In the genomic region with DNA sequence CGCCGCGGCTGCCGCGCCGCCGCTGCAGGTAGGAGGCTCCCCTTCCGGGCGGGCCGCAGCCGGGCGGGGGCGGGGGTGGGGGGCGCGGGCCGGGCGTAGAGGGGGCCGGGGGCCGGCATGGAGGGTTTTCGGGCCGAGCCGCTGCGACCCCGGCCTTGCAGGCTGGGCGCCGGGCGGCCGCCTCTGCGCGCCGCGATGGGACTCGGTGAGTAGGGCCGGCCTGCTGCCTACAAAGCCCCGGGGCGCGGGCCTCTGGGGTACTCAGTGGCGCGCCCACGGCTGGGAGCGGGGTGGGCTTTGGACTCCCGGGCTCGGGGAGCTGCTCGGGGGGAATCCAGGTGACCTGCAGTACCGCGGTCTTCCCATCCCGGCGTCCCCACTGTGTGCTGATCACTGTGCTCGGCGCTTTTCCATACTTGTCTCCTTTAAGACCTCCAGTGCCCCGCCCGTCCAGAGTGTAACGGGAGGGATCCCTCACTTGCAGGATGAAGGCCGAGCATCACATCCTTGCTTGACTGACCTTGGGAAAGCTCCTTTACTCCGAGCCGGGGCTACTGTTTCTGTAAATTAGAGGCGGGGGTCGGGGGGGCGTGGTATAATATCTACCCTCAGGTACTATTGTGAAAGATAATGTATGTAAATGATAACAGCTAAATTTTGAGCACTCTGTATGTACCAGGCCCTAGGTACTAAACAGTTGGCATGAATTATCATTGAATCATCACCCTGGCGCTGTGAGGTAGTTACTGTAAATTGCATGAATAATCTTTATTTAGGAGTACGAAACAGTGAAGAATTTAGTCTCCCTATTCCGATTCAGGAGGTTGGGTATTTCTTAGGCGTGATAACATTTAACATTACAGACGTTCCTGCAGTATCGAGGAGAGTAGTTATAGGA, we compare ENCODE assay signal across 8 cellular contexts. TPM values are rescaled to one million over a fixed set of nuclear protein-coding genes. Genes with fewer than 3 reads are reported as not detected.
DNase-seq lines count a peak whose midpoint lies in the region; ATAC-seq lines count a peak whose summit lies in the region.

No MANE protein-coding gene starts in this region.

- H3K4me3 ChIP-seq in ACC112 (ENCODE audit: low read depth, low read length): peak overlapping the region; percentile 89
- H3K4me3 ChIP-seq in neuronal stem cell (ENCODE audit: low read length in 2 of 2): peak overlapping the region; percentile 89 to 97

- H3K36me3 Mint-ChIP-seq in activated naive CD4-positive, alpha-beta T cell treated with anti-CD3 and anti-CD28 coated beads, Interleukin-2, amount 50 U/mL, for 72 hours: peaks cover 4 to 6% of the 10 kb centered on the region in 2 donors

- H2BK15ac ChIP-seq in neuronal stem cell (ENCODE audit: low read length): no peak overlapping the region

- peak overlapping the region; percentile 38 for H3K9ac ChIP-seq in neuronal stem cell (ENCODE audit: low read depth, low read length, poor library complexity)

- H3K18ac ChIP-seq in neuronal stem cell (ENCODE audit: low read length): peak overlapping the region; percentile 90

- no CpG with 5 or more reads among the region's 65 CpGs for WGBS in neuronal stem cell (ENCODE audit: extremely low coverage in 2 of 2, insufficient read length in 2 of 2, insufficient replicate concordance in 1 of 2), 2 donors

- H3K4me2 ChIP-seq in neuronal stem cell (ENCODE audit: insufficient read depth, low read length, poor library complexity, severe bottlenecking): peak overlapping the region; percentile 35

- H3K27ac ChIP-seq in ACC112 (ENCODE audit: low read depth, low read length): peak overlapping the region; percentile 98
- peak overlapping the region; percentile 78 for H3K27ac ChIP-seq in neuronal stem cell (replicated peaks; ENCODE audit: low read length)

- H3K27me3 ChIP-seq in ACC112 (ENCODE audit: insufficient read depth, low read length) (no peaks in the 10 kb centered on the region), neuronal stem cell (ENCODE audit: control insufficient read depth in 3 of 3, insufficient read depth in 3 of 3, low read depth in 1 of 3, low read length in 3 of 3) (no peaks in the 10 kb centered on the region)

- no peak overlapping the region for H2AK5ac ChIP-seq in neuronal stem cell (ENCODE audit: low read depth, low read length)

- H2BK5ac ChIP-seq in neuronal stem cell (ENCODE audit: low read length): no peak overlapping the region

- no peak overlapping the region for H2BK120ac ChIP-seq in neuronal stem cell (ENCODE audit: low read depth, low read length)

- H3K23ac ChIP-seq in neuronal stem cell (ENCODE audit: low read depth, low read length, poor library complexity): no peak overlapping the region

- H3K9me3 Mint-ChIP-seq in activated naive CD4-positive, alpha-beta T cell treated with anti-CD3 and anti-CD28 coated beads, Interleukin-2, amount 50 U/mL, for 72 hours: no peaks in the 10 kb centered on the region

- no peak overlapping the region for H2AFZ ChIP-seq in ACC112 (ENCODE audit: low read length, unreplicated experiment)
- H2AFZ ChIP-seq in neuronal stem cell (ENCODE audit: low read length): peak overlapping the region; percentile 96

- H3K27ac Mint-ChIP-seq in activated naive CD4-positive, alpha-beta T cell treated with anti-CD3 and anti-CD28 coated beads, Interleukin-2, amount 50 U/mL, for 72 hours: peak overlapping the region; percentile 46 to 65

- H3K4ac ChIP-seq in neuronal stem cell (ENCODE audit: low read length): no peak overlapping the region

- no peak overlapping the region for H4K8ac ChIP-seq in neuronal stem cell (ENCODE audit: low read depth, low read length)

- DNase-seq in NCI-H526 treated with DMSO at 0.1 percent for 48 hours (lab: John Stamatoyannopoulos, UW) (peak; percentile 26), glomerular visceral epithelial cell (ENCODE audit: extremely low spot score) (peak; percentile 76), neuronal stem cell (ENCODE audit: low spot score) (peak; percentile 48), NK-92 (lab: John Stamatoyannopoulos, UW; ENCODE audit: unreplicated experiment) (no peak)
- peak in 1 of 2 donors; percentile 60 for DNase-seq in activated naive CD4-positive, alpha-beta T cell treated with anti-CD3 and anti-CD28 coated beads, Interleukin-2, amount 50 U/mL, for 72 hours (ENCODE audit: low spot score in 2 of 2)

- peaks cover 2% of the 10 kb centered on the region for H3K79me1 ChIP-seq in neuronal stem cell (ENCODE audit: low read depth, low read length)

- no peak overlapping the region for H3K14ac ChIP-seq in neuronal stem cell (ENCODE audit: low read length)

- no peaks in the 10 kb centered on the region for H3K9me3 ChIP-seq in neuronal stem cell (replicated peaks in 1 of 2; ENCODE audit: control insufficient read depth in 2 of 2, insufficient read depth in 1 of 2, low read depth in 1 of 2, low read length in 2 of 2)

- H3K4me1 ChIP-seq in ACC112 (ENCODE audit: control insufficient read depth, insufficient read depth, low read length, unreplicated experiment) (peaks cover 31% of the 10 kb centered on the region), neuronal stem cell (ENCODE audit: control insufficient read depth in 2 of 2, insufficient read depth in 1 of 2, low read depth in 1 of 2, low read length in 2 of 2) (peaks cover 6 to 8% of the 10 kb centered on the region in 2 donors)

- H2BK12ac ChIP-seq in neuronal stem cell (ENCODE audit: low read length): no peak overlapping the region

- peaks cover 46% of the 10 kb centered on the region for H3K79me2 ChIP-seq in ACC112 (ENCODE audit: control insufficient read depth, insufficient read depth, low read length, unreplicated experiment)

- H3K36me3 ChIP-seq in ACC112 (ENCODE audit: insufficient read depth, low read length): no peaks in the 10 kb centered on the region
- peaks cover 2 to 17% of the 10 kb centered on the region in 2 donors for H3K36me3 ChIP-seq in neuronal stem cell (replicated peaks in 1 of 2; ENCODE audit: control insufficient read depth in 2 of 2, insufficient read depth in 2 of 2, low read length in 2 of 2)

- ATAC-seq in GM18861 (IDR thresholded peaks at IDR 0.05; ENCODE audit: unreplicated experiment) (peak; percentile 33), HG03095 (IDR thresholded peaks at IDR 0.05; ENCODE audit: unreplicated experiment) (peak; percentile 49)
- ATAC-seq in activated naive CD4-positive, alpha-beta T cell treated with anti-CD3 and anti-CD28 coated beads, Interleukin-2, amount 50 U/mL, for 72 hours: peak; percentile 61 to 73

- no peak overlapping the region for H4K91ac ChIP-seq in neuronal stem cell (ENCODE audit: low read depth, low read length, poor library complexity)

RNA-seq across cellular contexts. Expression of a gene that starts 0.7 kb away (rescaled TPM):
- 10 to 100 TPM; 10.8 to 18.5 TPM for total RNA-seq in activated naive CD4-positive, alpha-beta T cell treated with anti-CD3 and anti-CD28 coated beads, Interleukin-2, amount 50 U/mL, for 72 hours
- polyA plus RNA-seq in neuronal stem cell (2013, experiment 1 of 2): 42.3 TPM
- polyA plus RNA-seq in neuronal stem cell (2013, experiment 2 of 2): 43.4 TPM

RNA-seq across cellular contexts. Expression of a gene that starts 45.3 kb away (rescaled TPM):
- total RNA-seq in activated naive CD4-positive, alpha-beta T cell treated with anti-CD3 and anti-CD28 coated beads, Interleukin-2, amount 50 U/mL, for 72 hours: under 1 TPM; 0.89 to 0.91 TPM
- polyA plus RNA-seq in neuronal stem cell (2013, experiment 1 of 2): 27.7 TPM
- polyA plus RNA-seq in neuronal stem cell (2013, experiment 2 of 2): 27.6 TPM
